ENCODE assay signal across 1 cellular context in genomic region chr14:64540208-64541202, GRCh38.
TF ChIP-seq lines count a peak whose summit lies in the region.

HSPA2 (plus strand) TSS chr14:64540741; CDS start chr14:64540850, 109 bp downstream.

TF ChIP-seq in HepG2, 621 proteins besides CTCF, POLR2A, EP300 and RAD21 (continued from another document and continues in another):
- TF ChIP-seq, protein P1, sequence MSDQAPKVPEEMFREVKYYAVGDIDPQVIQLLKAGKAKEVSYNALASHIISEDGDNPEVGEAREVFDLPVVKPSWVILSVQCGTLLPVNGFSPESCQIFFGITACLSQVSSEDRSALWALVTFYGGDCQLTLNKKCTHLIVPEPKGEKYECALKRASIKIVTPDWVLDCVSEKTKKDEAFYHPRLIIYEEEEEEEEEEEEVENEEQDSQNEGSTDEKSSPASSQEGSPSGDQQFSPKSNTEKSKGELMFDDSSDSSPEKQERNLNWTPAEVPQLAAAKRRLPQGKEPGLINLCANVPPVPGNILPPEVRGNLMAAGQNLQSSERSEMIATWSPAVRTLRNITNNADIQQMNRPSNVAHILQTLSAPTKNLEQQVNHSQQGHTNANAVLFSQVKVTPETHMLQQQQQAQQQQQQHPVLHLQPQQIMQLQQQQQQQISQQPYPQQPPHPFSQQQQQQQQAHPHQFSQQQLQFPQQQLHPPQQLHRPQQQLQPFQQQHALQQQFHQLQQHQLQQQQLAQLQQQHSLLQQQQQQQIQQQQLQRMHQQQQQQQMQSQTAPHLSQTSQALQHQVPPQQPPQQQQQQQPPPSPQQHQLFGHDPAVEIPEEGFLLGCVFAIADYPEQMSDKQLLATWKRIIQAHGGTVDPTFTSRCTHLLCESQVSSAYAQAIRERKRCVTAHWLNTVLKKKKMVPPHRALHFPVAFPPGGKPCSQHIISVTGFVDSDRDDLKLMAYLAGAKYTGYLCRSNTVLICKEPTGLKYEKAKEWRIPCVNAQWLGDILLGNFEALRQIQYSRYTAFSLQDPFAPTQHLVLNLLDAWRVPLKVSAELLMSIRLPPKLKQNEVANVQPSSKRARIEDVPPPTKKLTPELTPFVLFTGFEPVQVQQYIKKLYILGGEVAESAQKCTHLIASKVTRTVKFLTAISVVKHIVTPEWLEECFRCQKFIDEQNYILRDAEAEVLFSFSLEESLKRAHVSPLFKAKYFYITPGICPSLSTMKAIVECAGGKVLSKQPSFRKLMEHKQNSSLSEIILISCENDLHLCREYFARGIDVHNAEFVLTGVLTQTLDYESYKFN (CRISPR knock-in tag; conservative IDR thresholded peaks at IDR 0.05), result 0 out of 2 replicates have a peak, but pooled peaks have one; percentile 34
- TF ChIP-seq ZNF567 (CRISPR knock-in tag; IDR thresholded peaks at IDR 0.05; ENCODE audit: borderline replicate concordance) (0 out of 2 replicates have a peak, but pooled peaks have one; percentile 39), PHF20 (CRISPR knock-in tag; IDR thresholded peaks at IDR 0.05) (0 out of 2 replicates have a peak, but pooled peaks have one; percentile 52), IRF9 (CRISPR knock-in tag; IDR thresholded peaks at IDR 0.05; ENCODE audit: borderline replicate concordance) (no peak), KDM2A (CRISPR knock-in tag; IDR thresholded peaks at IDR 0.05; ENCODE audit: borderline replicate concordance, low read depth) (peak; percentile 75; the same call in 1 of the 2 replicates), FOXO1 (CRISPR knock-in tag; IDR thresholded peaks at IDR 0.05) (peak; percentile 28; the same call in 1 of the 2 replicates), GABPB1 (CRISPR knock-in tag; IDR thresholded peaks at IDR 0.05) (peak; percentile 80), YY1 (IDR thresholded peaks at IDR 0.05; ENCODE audit: insufficient read depth, insufficient replicate concordance, low read depth, low read length) (peak; percentile 26), HOXA5 (CRISPR knock-in tag; IDR thresholded peaks at IDR 0.05) (no peak), ZNF788 (CRISPR knock-in tag; IDR thresholded peaks at IDR 0.05; ENCODE audit: borderline replicate concordance) (peak; percentile 73; the same call in 1 of the 2 replicates), GMEB1 (CRISPR knock-in tag; IDR thresholded peaks at IDR 0.05; ENCODE audit: borderline replicate concordance) (peak; percentile 89), TARDBP (CRISPR knock-in tag; IDR thresholded peaks at IDR 0.05) (peak; percentile 66; the same call in 1 of the 2 replicates), ZNF792 (CRISPR knock-in tag; IDR thresholded peaks at IDR 0.05) (0 out of 2 replicates have a peak, but pooled peaks have one; percentile 31), CREB1 (IDR thresholded peaks at IDR 0.05) (peak; percentile 88), CREB1 (CRISPR knock-in tag; IDR thresholded peaks at IDR 0.05) (peak; percentile 93), ZSCAN29 (CRISPR knock-in tag; conservative IDR thresholded peaks at IDR 0.05) (no peak), UBTF (CRISPR knock-in tag; IDR thresholded peaks at IDR 0.05) (0 out of 2 replicates have a peak, but pooled peaks have one; percentile 22), RFX5 (IDR thresholded peaks at IDR 0.05; ENCODE audit: low read depth, low read length) (no peak), SYNCRIP (IDR thresholded peaks at IDR 0.05; ENCODE audit: insufficient read depth, low read depth, low read length) (no peak), SMC3 (IDR thresholded peaks at IDR 0.05; ENCODE audit: low read length) (peak; percentile 11; the same call in 1 of the 2 replicates), BRD4 (CRISPR knock-in tag; IDR thresholded peaks at IDR 0.05) (peak; percentile 45; the same call in 1 of the 2 replicates), KMT2B (CRISPR knock-in tag; IDR thresholded peaks at IDR 0.05) (peak; percentile 64; the same call in 1 of the 2 replicates), ZBTB33 (CRISPR knock-in tag; IDR thresholded peaks at IDR 0.05) (peak; percentile 82), ZNF124 (CRISPR knock-in tag; IDR thresholded peaks at IDR 0.05) (no peak), SOX5 (CRISPR knock-in tag; IDR thresholded peaks at IDR 0.05; ENCODE audit: borderline replicate concordance) (0 out of 2 replicates have a peak, but pooled peaks have one; percentile 29), CBX5 (CRISPR knock-in tag; IDR thresholded peaks at IDR 0.05; ENCODE audit: borderline replicate concordance) (no peak; the same call in 1 of the 2 replicates), ZNF572 (CRISPR knock-in tag; IDR thresholded peaks at IDR 0.05) (0 out of 2 replicates have a peak, but pooled peaks have one; percentile 24), MEIS1 (CRISPR knock-in tag; IDR thresholded peaks at IDR 0.05; ENCODE audit: borderline replicate concordance) (0 out of 2 replicates have a peak, but pooled peaks have one; percentile 54), ZNF510 (CRISPR knock-in tag; IDR thresholded peaks at IDR 0.05; ENCODE audit: low read depth) (0 out of 2 replicates have a peak, but pooled peaks have one; percentile 44), ZNF350 (CRISPR knock-in tag; IDR thresholded peaks at IDR 0.05; ENCODE audit: borderline replicate concordance, low read depth) (peak; percentile 69; the same call in 1 of the 2 replicates), ATF7 (IDR thresholded peaks at IDR 0.05) (no peak), ATF7 (CRISPR knock-in tag; IDR thresholded peaks at IDR 0.05) (no peak), JUN (CRISPR knock-in tag; IDR thresholded peaks at IDR 0.05) (peak; percentile 32; the same call in 1 of the 2 replicates), PBX3 (CRISPR knock-in tag; IDR thresholded peaks at IDR 0.05; ENCODE audit: borderline replicate concordance) (peak; percentile 93; the same call in 1 of the 2 replicates), ZNF333 (CRISPR knock-in tag; IDR thresholded peaks at IDR 0.05; ENCODE audit: borderline replicate concordance) (0 out of 2 replicates have a peak, but pooled peaks have one; percentile 32)
- TF ChIP-seq, protein P2, sequence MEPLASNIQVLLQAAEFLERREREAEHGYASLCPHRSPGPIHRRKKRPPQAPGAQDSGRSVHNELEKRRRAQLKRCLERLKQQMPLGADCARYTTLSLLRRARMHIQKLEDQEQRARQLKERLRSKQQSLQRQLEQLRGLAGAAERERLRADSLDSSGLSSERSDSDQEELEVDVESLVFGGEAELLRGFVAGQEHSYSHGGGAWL (CRISPR knock-in tag; IDR thresholded peaks at IDR 0.05), result peak; percentile 48; the same call in 1 of the 2 replicates
- TF ChIP-seq, protein P3, sequence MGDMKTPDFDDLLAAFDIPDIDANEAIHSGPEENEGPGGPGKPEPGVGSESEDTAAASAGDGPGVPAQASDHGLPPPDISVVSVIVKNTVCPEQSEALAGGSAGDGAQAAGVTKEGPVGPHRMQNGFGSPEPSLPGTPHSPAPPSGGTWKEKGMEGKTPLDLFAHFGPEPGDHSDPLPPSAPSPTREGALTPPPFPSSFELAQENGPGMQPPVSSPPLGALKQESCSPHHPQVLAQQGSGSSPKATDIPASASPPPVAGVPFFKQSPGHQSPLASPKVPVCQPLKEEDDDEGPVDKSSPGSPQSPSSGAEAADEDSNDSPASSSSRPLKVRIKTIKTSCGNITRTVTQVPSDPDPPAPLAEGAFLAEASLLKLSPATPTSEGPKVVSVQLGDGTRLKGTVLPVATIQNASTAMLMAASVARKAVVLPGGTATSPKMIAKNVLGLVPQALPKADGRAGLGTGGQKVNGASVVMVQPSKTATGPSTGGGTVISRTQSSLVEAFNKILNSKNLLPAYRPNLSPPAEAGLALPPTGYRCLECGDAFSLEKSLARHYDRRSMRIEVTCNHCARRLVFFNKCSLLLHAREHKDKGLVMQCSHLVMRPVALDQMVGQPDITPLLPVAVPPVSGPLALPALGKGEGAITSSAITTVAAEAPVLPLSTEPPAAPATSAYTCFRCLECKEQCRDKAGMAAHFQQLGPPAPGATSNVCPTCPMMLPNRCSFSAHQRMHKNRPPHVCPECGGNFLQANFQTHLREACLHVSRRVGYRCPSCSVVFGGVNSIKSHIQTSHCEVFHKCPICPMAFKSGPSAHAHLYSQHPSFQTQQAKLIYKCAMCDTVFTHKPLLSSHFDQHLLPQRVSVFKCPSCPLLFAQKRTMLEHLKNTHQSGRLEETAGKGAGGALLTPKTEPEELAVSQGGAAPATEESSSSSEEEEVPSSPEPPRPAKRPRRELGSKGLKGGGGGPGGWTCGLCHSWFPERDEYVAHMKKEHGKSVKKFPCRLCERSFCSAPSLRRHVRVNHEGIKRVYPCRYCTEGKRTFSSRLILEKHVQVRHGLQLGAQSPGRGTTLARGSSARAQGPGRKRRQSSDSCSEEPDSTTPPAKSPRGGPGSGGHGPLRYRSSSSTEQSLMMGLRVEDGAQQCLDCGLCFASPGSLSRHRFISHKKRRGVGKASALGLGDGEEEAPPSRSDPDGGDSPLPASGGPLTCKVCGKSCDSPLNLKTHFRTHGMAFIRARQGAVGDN (CRISPR knock-in tag; IDR thresholded peaks at IDR 0.05), result peak; percentile 88
- TF ChIP-seq, protein P4, sequence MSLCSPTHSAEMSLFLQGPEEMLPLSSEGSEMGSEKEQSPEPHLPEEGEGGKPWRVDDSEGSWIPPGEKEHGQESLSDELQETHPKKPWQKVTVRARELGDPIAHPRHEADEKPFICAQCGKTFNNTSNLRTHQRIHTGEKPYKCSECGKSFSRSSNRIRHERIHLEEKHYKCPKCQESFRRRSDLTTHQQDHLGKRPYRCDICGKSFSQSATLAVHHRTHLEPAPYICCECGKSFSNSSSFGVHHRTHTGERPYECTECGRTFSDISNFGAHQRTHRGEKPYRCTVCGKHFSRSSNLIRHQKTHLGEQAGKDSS (CRISPR knock-in tag; IDR thresholded peaks at IDR 0.05; ENCODE audit: borderline replicate concordance, low read depth), result peak; percentile 83
- TF ChIP-seq, protein P5, sequence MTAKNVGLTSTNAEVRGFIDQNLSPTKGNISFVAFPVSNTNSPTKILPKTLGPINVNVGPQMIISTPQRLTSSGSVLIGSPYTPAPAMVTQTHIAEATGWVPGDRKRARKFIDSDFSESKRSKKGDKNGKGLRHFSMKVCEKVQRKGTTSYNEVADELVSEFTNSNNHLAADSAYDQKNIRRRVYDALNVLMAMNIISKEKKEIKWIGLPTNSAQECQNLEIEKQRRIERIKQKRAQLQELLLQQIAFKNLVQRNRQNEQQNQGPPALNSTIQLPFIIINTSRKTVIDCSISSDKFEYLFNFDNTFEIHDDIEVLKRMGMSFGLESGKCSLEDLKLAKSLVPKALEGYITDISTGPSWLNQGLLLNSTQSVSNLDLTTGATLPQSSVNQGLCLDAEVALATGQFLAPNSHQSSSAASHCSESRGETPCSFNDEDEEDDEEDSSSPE (CRISPR knock-in tag; IDR thresholded peaks at IDR 0.05), result peak; percentile 96
